ENCODE assay signal across 5 cellular contexts in the genomic region with DNA sequence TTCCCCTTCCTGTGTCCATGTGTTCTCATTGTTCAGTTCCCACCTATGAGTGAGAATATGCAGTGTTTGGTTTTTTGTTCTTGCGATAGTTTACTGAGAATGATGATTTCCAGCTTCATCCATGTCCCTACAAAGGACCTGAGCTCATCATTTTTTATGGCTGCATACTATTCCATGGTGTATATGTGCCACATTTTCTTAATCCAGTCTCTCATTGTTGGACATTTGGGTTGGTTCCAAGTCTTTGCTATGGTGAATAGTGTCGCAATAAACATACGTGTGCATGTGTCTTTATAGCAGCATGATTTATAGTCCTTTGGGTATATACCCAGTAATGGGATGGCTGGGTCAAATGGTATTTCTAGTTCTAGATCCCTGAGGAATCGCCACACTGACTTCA. TPM values are rescaled to one million over a fixed set of nuclear protein-coding genes. Genes with fewer than 3 reads are reported as not detected.
"Had no signal": no experiment of that assay in that cellular context is flagged by ENCODE, and none has a peak within 500 bp of the region (broad histone marks: within the 10 kb centered on the region; RNA-seq: fewer than 3 reads in every experiment).

No MANE protein-coding gene starts in this region.

RNA-seq across cellular contexts. Expression of a gene that starts 12.5 kb away (rescaled TPM):
- total RNA-seq: GM23248, GM23338, H1, H7, HFFc6 had no signal
- polyA plus RNA-seq: GM23248 had no signal
